Comparison of ENCODE assay signal across 8 cellular contexts in the genomic region with DNA sequence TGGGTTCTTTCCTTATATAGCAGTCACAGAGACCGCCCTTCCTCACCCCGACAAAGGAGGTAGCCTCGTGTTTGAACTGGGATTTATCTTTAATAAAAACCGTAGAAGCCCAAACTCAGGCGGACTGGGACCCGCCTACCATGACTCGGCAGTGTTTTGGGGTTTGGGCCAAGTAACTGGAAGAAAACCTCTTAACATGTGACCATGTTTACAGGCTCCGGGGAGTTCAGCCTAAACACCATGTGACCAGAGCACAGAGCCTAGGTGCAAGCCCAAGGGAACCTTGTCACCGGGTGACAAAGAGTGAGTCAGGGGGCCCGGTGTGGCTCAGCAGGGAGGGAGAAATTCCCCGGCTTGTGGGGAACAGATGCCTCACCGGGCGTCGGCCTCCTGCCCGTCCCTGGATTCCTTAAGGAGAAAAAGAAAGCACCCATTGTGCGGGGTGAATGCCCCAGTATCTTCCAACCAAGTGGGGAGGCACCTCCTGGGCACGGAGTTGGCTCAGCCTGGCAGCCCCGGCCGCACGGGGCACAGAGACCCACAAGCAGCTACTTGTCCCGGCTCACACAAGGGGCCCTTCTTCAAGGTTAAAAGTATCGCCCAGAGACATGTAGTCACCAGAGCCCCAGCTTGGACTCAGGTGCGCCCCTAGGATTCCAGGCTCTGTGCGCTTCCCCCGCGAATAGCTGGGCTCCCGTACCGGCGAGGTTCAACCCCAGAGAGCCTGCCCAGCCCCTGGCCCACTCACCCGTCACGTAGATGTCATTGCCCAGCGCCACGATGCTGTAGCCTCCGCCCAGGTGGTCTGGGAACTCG. TPM values are rescaled to one million over a fixed set of nuclear protein-coding genes. Genes with fewer than 3 reads are reported as not detected.
DNase-seq lines count a peak whose midpoint lies in the region; ATAC-seq and TF ChIP-seq lines count a peak whose summit lies in the region.

No MANE protein-coding gene starts in this region.

- H3K9me3 ChIP-seq in osteoblast (ENCODE audit: low read depth, low read length) = no peaks in the 10 kb centered on the region
- H3K9me3 ChIP-seq in transverse colon = no peaks in the 10 kb centered on the region

- no peaks in the 10 kb centered on the region for H3K27me3 Mint-ChIP-seq in activated naive CD8-positive, alpha-beta T cell
- peaks cover 9% of the 10 kb centered on the region for H3K27me3 Mint-ChIP-seq in glutamatergic neuron (ENCODE audit: unreplicated experiment)

- no peaks in the 10 kb centered on the region for H3K9me3 Mint-ChIP-seq in activated naive CD8-positive, alpha-beta T cell (ENCODE audit: low read depth)
- H3K9me3 Mint-ChIP-seq in glutamatergic neuron (ENCODE audit: unreplicated experiment) = peaks cover 13% of the 10 kb centered on the region

- H3K4me3 ChIP-seq in osteoblast (ENCODE audit: insufficient read depth, low read length) (peak overlapping the region; percentile 85), transverse colon (peak overlapping the region; percentile 64 to 90 (median 71))

- H3K4me1 Mint-ChIP-seq in activated naive CD8-positive, alpha-beta T cell (ENCODE audit: low read depth) = peaks cover 43% of the 10 kb centered on the region
- H3K4me1 Mint-ChIP-seq in glutamatergic neuron (ENCODE audit: low read depth, unreplicated experiment) = peaks cover 22% of the 10 kb centered on the region

- peaks cover 56% of the 10 kb centered on the region for H4K20me1 ChIP-seq in osteoblast (ENCODE audit: insufficient read depth, low read length)

- peak; percentile 62 for TF ChIP-seq POLR2A in transverse colon (IDR thresholded peaks at IDR 0.05)

- in situ Hi-C loops in transverse colon (cut with MboI; ENCODE audit: low pct_ligation_motif_present in 1 of 4, low pct_unique_long_range_greater_than_20kb in 1 of 4, low sequenced_read_pairs in 3 of 4) = no loop called here

- H3K79me2 ChIP-seq in osteoblast (ENCODE audit: insufficient read depth, low read length) = peaks cover 60% of the 10 kb centered on the region

- intact Hi-C loops in transverse colon (cut with DNase I; ENCODE audit: low total_unique reads) = no loop called here

- H3K27me3 ChIP-seq in osteoblast (ENCODE audit: insufficient read depth, low read length) = no peaks in the 10 kb centered on the region
- H3K27me3 ChIP-seq in transverse colon = no peaks in the 10 kb centered on the region

- H3K36me3 Mint-ChIP-seq in activated naive CD8-positive, alpha-beta T cell = peaks cover 4% of the 10 kb centered on the region
- H3K36me3 Mint-ChIP-seq in glutamatergic neuron (ENCODE audit: unreplicated experiment) = no peaks in the 10 kb centered on the region

- H3K27ac Mint-ChIP-seq in activated naive CD8-positive, alpha-beta T cell = peak overlapping the region; percentile 98
- H3K27ac Mint-ChIP-seq in glutamatergic neuron (ENCODE audit: unreplicated experiment) = peak overlapping the region; percentile 88

- no peak for TF ChIP-seq EP300 in transverse colon (IDR thresholded peaks at IDR 0.05; ENCODE audit: low read depth)

- no peak for TF ChIP-seq CTCF in glutamatergic neuron (IDR thresholded peaks at IDR 0.05; ENCODE audit: partially characterized antibody, unreplicated experiment)
- TF ChIP-seq CTCF in osteoblast (IDR thresholded peaks at IDR 0.05; ENCODE audit: extremely low read depth, low read depth, low read length) = no peak
- TF ChIP-seq CTCF in transverse colon (IDR thresholded peaks at IDR 0.05) = no peak

- WGBS in transverse colon (ENCODE audit: low coverage in 1 of 2), 2 donors = 0% methylated on average over 4 to 31 of the region's 35 CpGs

- peaks cover 31% of the 10 kb centered on the region for H3K36me3 ChIP-seq in osteoblast (ENCODE audit: insufficient read depth, low read length)
- peaks cover 0 to 11% (median 4%) of the 10 kb centered on the region in 4 donors for H3K36me3 ChIP-seq in transverse colon

- peak overlapping the region; percentile 32 for H2AFZ ChIP-seq in osteoblast (ENCODE audit: low read length)

- peaks cover 35% of the 10 kb centered on the region for H3K4me1 ChIP-seq in osteoblast (ENCODE audit: insufficient read depth, low read length)
- peaks cover 28 to 60% (median 47%) of the 10 kb centered on the region in 4 donors for H3K4me1 ChIP-seq in transverse colon

- H3K4me3 Mint-ChIP-seq in activated naive CD8-positive, alpha-beta T cell = peak overlapping the region; percentile 100
- peak overlapping the region; percentile 94 for H3K4me3 Mint-ChIP-seq in glutamatergic neuron (ENCODE audit: unreplicated experiment)

- peak overlapping the region; percentile 100 for H3K4me2 ChIP-seq in osteoblast (ENCODE audit: insufficient read depth, low read length)

- peak; percentile 26 for ATAC-seq in HG03520 (IDR thresholded peaks at IDR 0.05; ENCODE audit: unreplicated experiment)

- peak; percentile 26 for DNase-seq in NCI-H1694 treated with DMSO at 0.1 percent for 48 hours (lab: John Stamatoyannopoulos, UW)
- no peak for DNase-seq in NCI-H1694 (lab: John Stamatoyannopoulos, UW)
- peak; percentile 71 for DNase-seq in SKM-1 treated with dmso at 0.1 percent for 144 hours (lab: John Stamatoyannopoulos, UW; ENCODE audit: unreplicated experiment)
- DNase-seq in glutamatergic neuron = no peak
- DNase-seq in osteoblast (ENCODE audit: insufficient read length, low spot score, missing footprints) = peak; percentile 98
- peak; percentile 78 for DNase-seq in transverse colon

- H3K27ac ChIP-seq in osteoblast (ENCODE audit: low read depth, low read length) = peak overlapping the region; percentile 79
- H3K27ac ChIP-seq in transverse colon = peak overlapping the region; percentile 95 to 99 (median 98)

RNA-seq across cellular contexts. Expression of a gene that starts 1.4 kb away (rescaled TPM):
- total RNA-seq in glutamatergic neuron (ENCODE audit: unreplicated experiment) (9.2 TPM), osteoblast (76.3 and 86.1 TPM in 2 replicates), transverse colon (10 to 100 TPM; 23.6 to 67.7 (median 36.1) TPM)

RNA-seq across cellular contexts. Expression of a gene that starts 12.3 kb away (rescaled TPM):
- total RNA-seq in glutamatergic neuron (ENCODE audit: unreplicated experiment) (13.2 TPM), osteoblast (13.4 and 16.8 TPM in 2 replicates), transverse colon (10 to 100 TPM in 2 of 4 donors, 1 to 10 TPM in 2; 8.7 to 17.3 (median 10.3) TPM)

RNA-seq across cellular contexts. Expression of a gene that starts 21.5 kb away (rescaled TPM):
- total RNA-seq in glutamatergic neuron (ENCODE audit: unreplicated experiment) (39.0 TPM), osteoblast (11.5 and 14.5 TPM in 2 replicates), transverse colon (10 to 100 TPM; 18.3 to 37.7 (median 30.5) TPM)

RNA-seq across cellular contexts. Expression of a gene that starts 23.4 kb away (rescaled TPM):
- total RNA-seq in glutamatergic neuron (ENCODE audit: unreplicated experiment) = 30.2 TPM
- total RNA-seq in osteoblast = 19.2 and 19.5 TPM in 2 replicates
- total RNA-seq in transverse colon = 10 to 100 TPM in 2 of 4 donors, 1 to 10 TPM in 2; 7.5 to 21.0 (median 13.2) TPM

RNA-seq across cellular contexts. Expression of a gene that starts 46.1 kb away (rescaled TPM):
- total RNA-seq in glutamatergic neuron (ENCODE audit: unreplicated experiment) (not detected), osteoblast (under 0.01 and 0.29 TPM in 2 replicates), transverse colon (under 1 TPM in 1 of 4 donors, not detected in 3; 0.48 TPM)

Comparison
In these comparisons a context has a peak if more than half of its experiments do, and no peak if none do; other contexts are left out.
1. DNase-seq: peak in NCI-H1694 treated with DMSO at 0.1 percent for 48 hours (single experiment), SKM-1 treated with dmso at 0.1 percent for 144 hours (single experiment), osteoblast (single experiment) and transverse colon (single experiment); none in NCI-H1694 (single experiment) and glutamatergic neuron (single experiment).